9 cellular contexts compared by ENCODE assay signal in genomic region chr10:14659626-14660196, GRCh38.
DNase-seq lines count a peak whose midpoint lies in the region; ATAC-seq and TF ChIP-seq lines count a peak whose summit lies in the region.
"Had no signal": no experiment of that assay in that cellular context is flagged by ENCODE, and none has a peak within 500 bp of the region (broad histone marks: within the 10 kb centered on the region; RNA-seq: fewer than 3 reads in every experiment).

No MANE protein-coding gene starts in this region.

- peaks cover 91% of the 10 kb centered on the region for H3K4me1 Mint-ChIP-seq in stimulated activated naive CD8-positive, alpha-beta T cell treated with anti-CD3 and anti-CD28 coated beads, Interleukin-15, Interleukin-2, amounts not matched to agents 100 ng/mL and 50 ng/mL, for 24 hours (ENCODE audit: low read depth)

- no peaks in the 10 kb centered on the region for H3K36me3 ChIP-seq in Peyer's patch
- no peaks in the 10 kb centered on the region for H3K36me3 ChIP-seq in psoas muscle (ENCODE audit: insufficient read depth in 1 of 2, low read depth in 1 of 2)

- H3K9me3 ChIP-seq in Peyer's patch (no peaks in the 10 kb centered on the region), psoas muscle (no peaks in the 10 kb centered on the region)

- ATAC-seq in GM18873 (IDR thresholded peaks at IDR 0.05; ENCODE audit: low FRiP score, unreplicated experiment): peak; percentile 83
- ATAC-seq in HG02885 (IDR thresholded peaks at IDR 0.05; ENCODE audit: poor library complexity, unreplicated experiment): peak; percentile 86
- no peak for ATAC-seq in psoas muscle
- ATAC-seq: K562 had no signal

- peak overlapping the region; percentile 93 for H3K27ac Mint-ChIP-seq in stimulated activated naive CD8-positive, alpha-beta T cell treated with anti-CD3 and anti-CD28 coated beads, Interleukin-15, Interleukin-2, amounts not matched to agents 100 ng/mL and 50 ng/mL, for 24 hours

- no peak overlapping the region for H3K4me3 ChIP-seq in Peyer's patch
- H3K4me3 ChIP-seq in psoas muscle: no peak overlapping the region
- H3K4me3 ChIP-seq: K562 had no signal

- peaks cover 5% of the 10 kb centered on the region for H3K36me3 Mint-ChIP-seq in stimulated activated naive CD8-positive, alpha-beta T cell treated with anti-CD3 and anti-CD28 coated beads, Interleukin-15, Interleukin-2, amounts not matched to agents 100 ng/mL and 50 ng/mL, for 24 hours (ENCODE audit: low read depth)

- 75 to 77% (median 77%) methylated on average over 7 of the region's 7 CpGs for WGBS in psoas muscle, 3 donors

- H3K4me3 Mint-ChIP-seq in stimulated activated naive CD8-positive, alpha-beta T cell treated with anti-CD3 and anti-CD28 coated beads, Interleukin-15, Interleukin-2, amounts not matched to agents 100 ng/mL and 50 ng/mL, for 24 hours: peak overlapping the region; percentile 63

- in situ Hi-C loops in G401 (cut with HindIII; ENCODE audit: low sequenced_read_pairs): no loop called here

- H3K27me3 ChIP-seq in Peyer's patch (no peaks in the 10 kb centered on the region), psoas muscle (ENCODE audit: insufficient read depth in 3 of 3, low read length in 2 of 3) (no peaks in the 10 kb centered on the region)

- H3K9me3 Mint-ChIP-seq in stimulated activated naive CD8-positive, alpha-beta T cell treated with anti-CD3 and anti-CD28 coated beads, Interleukin-15, Interleukin-2, amounts not matched to agents 100 ng/mL and 50 ng/mL, for 24 hours: peaks cover 3% of the 10 kb centered on the region

- peak in 2 of 3 donors; percentile 75 to 78 for DNase-seq in Peyer's patch
- DNase-seq in central memory CD4-positive, alpha-beta T cell: peak; percentile 14
- no peak for DNase-seq in psoas muscle
- DNase-seq in G401 (ENCODE audit: low spot score): no peak
- DNase-seq in NCI-H1092 treated with DMSO at 0.1 percent for 48 hours (lab: John Stamatoyannopoulos, UW): no peak

- H3K27me3 Mint-ChIP-seq in stimulated activated naive CD8-positive, alpha-beta T cell treated with anti-CD3 and anti-CD28 coated beads, Interleukin-15, Interleukin-2, amounts not matched to agents 100 ng/mL and 50 ng/mL, for 24 hours: no peaks in the 10 kb centered on the region

- intact Hi-C loops in psoas muscle (cut with DNase I): no loop called here

- TF ChIP-seq POLR2A in Peyer's patch (IDR thresholded peaks at IDR 0.05): no peak

- H3K27ac ChIP-seq in Peyer's patch (peak overlapping the region in 2 of 4 donors; percentile 45 to 73), psoas muscle (no peak overlapping the region)

- H3K4me1 ChIP-seq in Peyer's patch (peaks cover 0 to 23% (median 4%) of the 10 kb centered on the region in 4 donors), psoas muscle (no peaks in the 10 kb centered on the region)

- no peak for TF ChIP-seq CTCF in Peyer's patch (IDR thresholded peaks at IDR 0.05)
- TF ChIP-seq CTCF in psoas muscle (IDR thresholded peaks at IDR 0.05): no peak

Comparison
In these comparisons a context has a peak if more than half of its experiments do, and no peak if none do; other contexts are left out.
1. ATAC-seq: peak in GM18873 (single experiment) and HG02885 (single experiment); none in psoas muscle (0 of 4).
2. DNase-seq: peak in Peyer's patch (2 of 3) and central memory CD4-positive, alpha-beta T cell (single experiment); none in psoas muscle (0 of 2), G401 (single experiment) and NCI-H1092 treated with DMSO at 0.1 percent for 48 hours (single experiment).